ENCODE assay signal across 15 cellular contexts in genomic region chr5:36502608-36503007, GRCh38.
DNase-seq lines count a peak whose midpoint lies in the region; ATAC-seq, FAIRE-seq and TF ChIP-seq lines count a peak whose summit lies in the region.
"Had no signal": no experiment of that assay in that cellular context is flagged by ENCODE, and none has a peak within 500 bp of the region (broad histone marks: within the 10 kb centered on the region; RNA-seq: fewer than 3 reads in every experiment).

No MANE protein-coding gene starts in this region.

- H3K4me1 ChIP-seq in pancreas: peaks cover 0 to 4% (median 4%) of the 10 kb centered on the region in 3 donors

- intact Hi-C loops in pancreas (cut with DNase I): loop anchor here in 2 of 3 donors (10.0 kb wide), 2 partner anchors 88 to 192 kb away; no protein-coding TSS in a partner anchor

- no peaks in the 10 kb centered on the region for H3K9me3 ChIP-seq in pancreas

- TF ChIP-seq CTCF in pancreas (IDR thresholded peaks at IDR 0.05): no peak

- no peaks in the 10 kb centered on the region for H3K9me3 Mint-ChIP-seq in stimulated activated naive B cell treated with anti-CD40 and anti-IgM and Interleukin-4, amounts not matched to agents 10 μg/mL and 1 μg/mL and 100 μg/mL, for 72 hours
- H3K9me3 Mint-ChIP-seq: activated naive CD4-positive, alpha-beta T cell treated with anti-CD3 and anti-CD28 coated beads for 36 hours; endodermal cell had no signal

- no peak for FAIRE-seq in pancreas (lab: Jason Lieb, UNC)

- no peaks in the 10 kb centered on the region for H3K36me3 Mint-ChIP-seq in stimulated activated naive B cell treated with anti-CD40 and anti-IgM and Interleukin-4, amounts not matched to agents 10 μg/mL and 1 μg/mL and 100 μg/mL, for 72 hours

- H3K27ac Mint-ChIP-seq in stimulated activated naive B cell treated with anti-CD40 and anti-IgM and Interleukin-4, amounts not matched to agents 10 μg/mL and 1 μg/mL and 100 μg/mL, for 72 hours: no peak overlapping the region
- H3K27ac Mint-ChIP-seq: activated naive CD4-positive, alpha-beta T cell treated with anti-CD3 and anti-CD28 coated beads for 36 hours; endodermal cell had no signal

- no peaks in the 10 kb centered on the region for H3K36me3 ChIP-seq in pancreas

- H3K4me1 Mint-ChIP-seq in stimulated activated naive B cell treated with anti-CD40 and anti-IgM and Interleukin-4, amounts not matched to agents 10 μg/mL and 1 μg/mL and 100 μg/mL, for 72 hours: peaks cover 0 to 8% of the 10 kb centered on the region in 2 donors

- peak overlapping the region; percentile 0 for H3K27ac ChIP-seq in epithelial cell of prostate
- H3K27ac ChIP-seq in pancreas: no peak overlapping the region

- H3K4me3 ChIP-seq in pancreas: no peak overlapping the region

- peaks cover 0 to 7% of the 10 kb centered on the region in 2 donors for H3K27me3 Mint-ChIP-seq in stimulated activated naive B cell treated with anti-CD40 and anti-IgM and Interleukin-4, amounts not matched to agents 10 μg/mL and 1 μg/mL and 100 μg/mL, for 72 hours

- DNase-seq in GM03348 (ENCODE audit: low spot score): peak; percentile 84
- DNase-seq in epithelial cell of prostate (ENCODE audit: low read depth, low spot score): peak; percentile 31
- DNase-seq in pancreas: peak in 1 of 6 donors; percentile 13
- DNase-seq in NCI-H2081 treated with DMSO at 0.1 percent for 48 hours (lab: John Stamatoyannopoulos, UW): no peak
- no peak for DNase-seq in NOMO-1 treated with dmso at 0.1 percent for 144 hours (lab: John Stamatoyannopoulos, UW; ENCODE audit: unreplicated experiment)
- no peak for DNase-seq in stimulated activated naive B cell treated with anti-CD40 and anti-IgM and Interleukin-4, amounts not matched to agents 10 μg/mL and 1 μg/mL and 100 μg/mL, for 72 hours
- DNase-seq: activated CD4-positive, alpha-beta T cell treated with anti-CD3 and anti-CD28 coated beads, Interleukin-2, amount 50 U/mL, for 1 hour; activated naive CD4-positive, alpha-beta T cell treated with anti-CD3 and anti-CD28 coated beads for 36 hours; DND-41; endodermal cell; H7; NCI-H2081; SHP77 treated with DMSO at 0.1 percent for 48 hours had no signal

- ATAC-seq in pancreas: peak in 3 of 4 donors; percentile 41 to 72 (median 65)
- ATAC-seq in HG02763 (IDR thresholded peaks at IDR 0.05; ENCODE audit: unreplicated experiment): no peak
- ATAC-seq in stimulated activated naive B cell treated with anti-CD40 and anti-IgM and Interleukin-4, amounts not matched to agents 10 μg/mL and 1 μg/mL and 100 μg/mL, for 72 hours (replicated peaks): no peak

- no peak overlapping the region for H3K4me3 Mint-ChIP-seq in stimulated activated naive B cell treated with anti-CD40 and anti-IgM and Interleukin-4, amounts not matched to agents 10 μg/mL and 1 μg/mL and 100 μg/mL, for 72 hours
- H3K4me3 Mint-ChIP-seq: activated naive CD4-positive, alpha-beta T cell treated with anti-CD3 and anti-CD28 coated beads for 36 hours; endodermal cell had no signal

- H3K27me3 ChIP-seq in pancreas: no peaks in the 10 kb centered on the region

- 27 to 34% methylated on average over 6 of the region's 6 CpGs for WGBS in pancreas, 2 donors

TF ChIP-seq in PFSK-1, 5 proteins besides CTCF, POLR2A, EP300 and RAD21:
- TF ChIP-seq FOXP2 (optimal IDR thresholded peaks at IDR 0.05; ENCODE audit: borderline replicate concordance, extremely low read depth, extremely low read length, insufficient read depth) (no peak), TAF1 (IDR thresholded peaks at IDR 0.05; ENCODE audit: borderline replicate concordance, insufficient read depth, low read length) (0 out of 2 replicates have a peak, but pooled peaks have one; percentile 35), REST (IDR thresholded peaks at IDR 0.05; ENCODE audit: insufficient read depth in 1 of 2, low read depth in 2 of 2, low read length in 2 of 2) (peak in 1 of 2 experiments; percentile 71; a peak in 1 of 4 replicates), POLR2AphosphoS5 (IDR thresholded peaks at IDR 0.05; ENCODE audit: low read depth, low read length) (peak; percentile 25; the same call in 1 of the 2 replicates), SIN3A (IDR thresholded peaks at IDR 0.05; ENCODE audit: borderline replicate concordance, insufficient read depth, low read length) (peak; percentile 55; the same call in 1 of the 2 replicates)

Comparison
In these comparisons a context has a peak if more than half of its experiments do, and no peak if none do; other contexts are left out.
1. DNase-seq: peak in GM03348 (single experiment) and epithelial cell of prostate (single experiment); none in NCI-H2081 treated with DMSO at 0.1 percent for 48 hours (single experiment), NOMO-1 treated with dmso at 0.1 percent for 144 hours (single experiment) and stimulated activated naive B cell treated with anti-CD40 and anti-IgM and Interleukin-4, amounts not matched to agents 10 μg/mL and 1 μg/mL and 100 μg/mL, for 72 hours (single experiment).
2. ATAC-seq: peak in pancreas (3 of 4); none in HG02763 (single experiment) and stimulated activated naive B cell treated with anti-CD40 and anti-IgM and Interleukin-4, amounts not matched to agents 10 μg/mL and 1 μg/mL and 100 μg/mL, for 72 hours (0 of 2).